7 cellular contexts compared by ENCODE assay signal in genomic region chr10:100229819-100230422, GRCh38. TPM values are rescaled to one million over a fixed set of nuclear protein-coding genes. Genes with fewer than 3 reads are reported as not detected.
DNase-seq lines count a peak whose midpoint lies in the region; ATAC-seq, FAIRE-seq and TF ChIP-seq lines count a peak whose summit lies in the region.

No MANE protein-coding gene starts in this region.

- H3K4me1 ChIP-seq in adrenal gland (replicated peaks in 1 of 2) (peaks cover 8 to 18% of the 10 kb centered on the region in 2 donors), kidney (ENCODE audit: control insufficient read depth in 1 of 2, insufficient read depth in 1 of 2, low read depth in 1 of 2, low read length in 2 of 2) (peaks cover 5 to 6% of the 10 kb centered on the region in 2 donors), subcutaneous abdominal adipose tissue (ENCODE audit: control insufficient read depth in 5 of 5, insufficient read depth in 5 of 5, low read length in 5 of 5) (peaks cover 0 to 19% (median 18%) of the 10 kb centered on the region in 5 donors)

- TF ChIP-seq CTCF in adrenal gland (IDR thresholded peaks at IDR 0.05) (no peak), kidney (IDR thresholded peaks at IDR 0.05; ENCODE audit: borderline replicate concordance, extremely low read depth, insufficient read depth) (no peak)

- H3K27ac ChIP-seq in adrenal gland (peak overlapping the region in 4 of 5 donors; percentile 58 to 85 (median 68)), kidney (ENCODE audit: low read depth in 2 of 2, low read length in 2 of 2) (peak overlapping the region in 1 of 2 donors; percentile 72), subcutaneous abdominal adipose tissue (ENCODE audit: low read depth, low read length) (peak overlapping the region; percentile 75)

- H3K4me3 Mint-ChIP-seq in IgD-negative memory B cell = peak overlapping the region; percentile 72 to 94 (median 90)

- peaks cover 2% of the 10 kb centered on the region for H3K36me3 Mint-ChIP-seq in IgD-negative memory B cell

- no peak for ATAC-seq in GM18868 (IDR thresholded peaks at IDR 0.05; ENCODE audit: unreplicated experiment)

- intact Hi-C loops in adrenal gland (cut with DNase I) (no loop called here), kidney (cut with DNase I) (no loop called here)

- H3K27me3 Mint-ChIP-seq in IgD-negative memory B cell = no peaks in the 10 kb centered on the region

- TF ChIP-seq POLR2A in adrenal gland (IDR thresholded peaks at IDR 0.05) = no peak

- H3K36me3 ChIP-seq in adrenal gland (replicated peaks in 1 of 2) = peaks cover 0 to 27% of the 10 kb centered on the region in 2 donors
- peaks cover 7 to 17% of the 10 kb centered on the region in 2 donors for H3K36me3 ChIP-seq in kidney (ENCODE audit: control insufficient read depth in 1 of 2, insufficient read depth in 2 of 2, low read length in 2 of 2)
- peaks cover 22 to 38% (median 31%) of the 10 kb centered on the region in 5 donors for H3K36me3 ChIP-seq in subcutaneous abdominal adipose tissue (ENCODE audit: control insufficient read depth in 5 of 5, insufficient read depth in 5 of 5, low read length in 5 of 5)

- no peaks in the 10 kb centered on the region for H3K27me3 ChIP-seq in adrenal gland
- no peaks in the 10 kb centered on the region for H3K27me3 ChIP-seq in subcutaneous abdominal adipose tissue (ENCODE audit: control insufficient read depth in 5 of 5, insufficient read depth in 4 of 5, low read length in 5 of 5)

- H3K27ac Mint-ChIP-seq in IgD-negative memory B cell = peak overlapping the region; percentile 3 to 68 (median 55)

- H3K9me3 ChIP-seq in adrenal gland (replicated peaks in 1 of 3) = no peaks in the 10 kb centered on the region
- H3K9me3 ChIP-seq in kidney (ENCODE audit: control insufficient read depth in 1 of 2, low read length in 2 of 2) = no peaks in the 10 kb centered on the region
- no peaks in the 10 kb centered on the region for H3K9me3 ChIP-seq in subcutaneous abdominal adipose tissue (ENCODE audit: control insufficient read depth in 5 of 5, low read length in 5 of 5)

- H3K9ac ChIP-seq in kidney (ENCODE audit: low read length in 2 of 2) (peak overlapping the region in 1 of 2 donors; percentile 80), subcutaneous abdominal adipose tissue (ENCODE audit: low read length in 5 of 5) (peak overlapping the region in 4 of 5 donors; percentile 91 to 97 (median 92))

- DNase-seq in adrenal gland = no peak
- DNase-seq in kidney = no peak
- DNase-seq in inferior parietal cortex (ENCODE audit: extremely low spot score) = no peak
- no peak for DNase-seq in DMS 273 treated with DMSO at 0.1 percent for 48 hours (lab: John Stamatoyannopoulos, UW)

- no peaks in the 10 kb centered on the region for H3K9me3 Mint-ChIP-seq in IgD-negative memory B cell

- peak overlapping the region; percentile 32 to 91 (median 76) for H3K4me3 ChIP-seq in adrenal gland
- H3K4me3 ChIP-seq in kidney (ENCODE audit: low read length in 2 of 2) = peak overlapping the region; percentile 97 to 99
- H3K4me3 ChIP-seq in subcutaneous abdominal adipose tissue (ENCODE audit: low read depth in 1 of 5, low read length in 5 of 5) = peak overlapping the region; percentile 83 to 99 (median 89)

- H3K4me1 Mint-ChIP-seq in IgD-negative memory B cell = peaks cover 17 to 25% (median 20%) of the 10 kb centered on the region in 3 donors

- 56 to 61% (median 59%) methylated on average over 21 of the region's 21 CpGs for WGBS in adrenal gland, 4 donors

- no peak for FAIRE-seq in kidney (lab: Jason Lieb, UNC)

RNA-seq across cellular contexts. Expression of gene CHUK, which starts 0.5 kb away (rescaled TPM):
- polyA plus RNA-seq in IgD-negative memory B cell = 7.6 TPM
- 10 to 100 TPM; 11.8 to 30.9 (median 21.3) TPM for total RNA-seq in adrenal gland
- polyA plus RNA-seq in adrenal gland = 10 to 100 TPM in 1 of 3 donors, 1 to 10 TPM in 2; 6.8 to 32.5 (median 6.8) TPM
- 19.6 TPM for total RNA-seq in kidney
- polyA plus RNA-seq in kidney (ENCODE audit: insufficient read depth, low read depth, low replicate concordance) = 13.4 TPM

RNA-seq across cellular contexts. Expression of gene CWF19L1, which starts 37.5 kb away (rescaled TPM):
- 26.7 TPM for polyA plus RNA-seq in IgD-negative memory B cell
- 10 to 100 TPM; 10.9 to 24.1 (median 15.5) TPM for total RNA-seq in adrenal gland
- 10 to 100 TPM; 12.0 to 22.4 (median 13.8) TPM for polyA plus RNA-seq in adrenal gland
- 25.0 TPM for total RNA-seq in kidney
- polyA plus RNA-seq in kidney (ENCODE audit: insufficient read depth, low read depth, low replicate concordance) = 18.0 TPM

RNA-seq across cellular contexts. Expression of gene ERLIN1, which starts 44.1 kb away (rescaled TPM):
- 8.7 TPM for polyA plus RNA-seq in IgD-negative memory B cell
- 10 to 100 TPM; 10.6 to 23.8 (median 19.2) TPM for total RNA-seq in adrenal gland
- polyA plus RNA-seq in adrenal gland = 10 to 100 TPM in 1 of 3 donors, 1 to 10 TPM in 2; 3.6 to 32.8 (median 5.3) TPM
- total RNA-seq in kidney = 23.7 TPM
- 9.0 TPM for polyA plus RNA-seq in kidney (ENCODE audit: insufficient read depth, low read depth, low replicate concordance)

RNA-seq across cellular contexts. Expression of gene BLOC1S2, which starts 56.6 kb away (rescaled TPM):
- polyA plus RNA-seq in IgD-negative memory B cell (103 TPM), adrenal gland (100 to 1,000 TPM in 1 of 3 donors, 10 to 100 TPM in 2; 31.5 to 104 (median 38.1) TPM), kidney (ENCODE audit: insufficient read depth, low read depth, low replicate concordance) (56.3 TPM)
- total RNA-seq in adrenal gland (10 to 100 TPM; 21.1 to 51.9 (median 39.5) TPM), kidney (31.8 TPM)
